ENCODE assay signal across 8 cellular contexts in genomic region chr9:83979812-83980394, GRCh38. TPM values are rescaled to one million over a fixed set of nuclear protein-coding genes. Genes with fewer than 3 reads are reported as not detected.
A peak's percentile ranks its signal among the peaks of the same experiment; 100 is the strongest.
DNase-seq lines count a peak whose midpoint lies in the region; ATAC-seq, FAIRE-seq and TF ChIP-seq lines count a peak whose summit lies in the region.

TSS of gene HNRNPK (minus strand) at chr9:83980215. CDS start at chr9:83978252, 1,963 bp downstream.

- peaks cover 24% of the 10 kb centered on the region for H4K20me1 ChIP-seq in keratinocyte (ENCODE audit: control insufficient read depth, extremely low read depth, insufficient read depth, low read length)

- H3K9me1 ChIP-seq in keratinocyte (ENCODE audit: control insufficient read depth, extremely low read depth, insufficient read depth, low read length), result no peaks in the 10 kb centered on the region

- H3K4me1 ChIP-seq in keratinocyte (ENCODE audit: control insufficient read depth, extremely low read depth, insufficient read depth, low read length), result peaks cover 19% of the 10 kb centered on the region

- H3K4me3 ChIP-seq in keratinocyte (ENCODE audit: control insufficient read depth in 2 of 3, extremely low read depth in 1 of 3, insufficient read depth in 2 of 3, low read depth in 1 of 3, low read length in 3 of 3), result peak within 1 kb of the TSS; percentile 65 to 97 (median 95)

- TF ChIP-seq CTCF in keratinocyte (optimal IDR thresholded peaks at IDR 0.05 in 1 of 3, IDR thresholded peaks at IDR 0.05 in 1 of 3, conservative IDR thresholded peaks at IDR 0.05 in 1 of 3; ENCODE audit: extremely low read depth in 1 of 3, insufficient read depth in 2 of 3, low read length in 3 of 3), result no peak

- H3K9me3 ChIP-seq in keratinocyte (ENCODE audit: control insufficient read depth, low read depth, low read length), result no peaks in the 10 kb centered on the region

- peaks cover 10 to 21% of the 10 kb centered on the region in 2 experiments for H3K36me3 ChIP-seq in keratinocyte (ENCODE audit: control insufficient read depth in 2 of 2, extremely low read depth in 1 of 2, insufficient read depth in 2 of 2, low read length in 2 of 2)

- peak within 1 kb of the TSS; percentile 93 for H2AFZ ChIP-seq in keratinocyte (ENCODE audit: control insufficient read depth, low read length)

- H3K79me2 ChIP-seq in keratinocyte (ENCODE audit: control insufficient read depth, insufficient read depth, low read length), result peaks cover 86% of the 10 kb centered on the region

- H3K9ac ChIP-seq in keratinocyte (ENCODE audit: control insufficient read depth, extremely low read depth, insufficient read depth, low read length), result peak within 1 kb of the TSS; percentile 99

- TF ChIP-seq POLR2A in GM19099 (IDR thresholded peaks at IDR 0.05; ENCODE audit: extremely low read depth, insufficient read length, low read depth), result peak; percentile 78

- H3K27ac ChIP-seq in keratinocyte (ENCODE audit: control insufficient read depth, insufficient read depth, low read length), result peak within 1 kb of the TSS; percentile 98

- peak; percentile 80 for ATAC-seq in HG03378 (IDR thresholded peaks at IDR 0.05; ENCODE audit: unreplicated experiment)

- dilution Hi-C loops in keratinocyte (cut with MboI; ENCODE audit: extremely low pct_ligation_motif_present, low sequenced_read_pairs), result no loop called here

- FAIRE-seq in keratinocyte (lab: Jason Lieb, UNC), result peak; percentile 26

- H3K27me3 ChIP-seq in keratinocyte (ENCODE audit: control insufficient read depth, extremely low read depth, insufficient read depth, low read length), result no peaks in the 10 kb centered on the region

- DNase-seq in AML-193 (lab: John Stamatoyannopoulos, UW), result peak; percentile 91
- DNase-seq in NCI-H446 treated with DMSO at 0.1 percent for 48 hours (lab: John Stamatoyannopoulos, UW), result peak; percentile 88
- DNase-seq in activated CD4-positive, alpha-beta T cell treated with anti-CD3 and anti-CD28 coated beads for 1 hour, result peak; percentile 99
- DNase-seq in cerebellar nuclear complex (lab: John Stamatoyannopoulos, UW), result peak; percentile 74 to 86
- peak; percentile 72 for DNase-seq in keratinocyte (ENCODE audit: low read depth, low spot score)
- peak; percentile 97 to 99 (median 98) for DNase-seq in stimulated activated CD4-positive, alpha-beta T cell treated with anti-CD3 and anti-CD28 coated beads, Interleukin-12 subunit alpha, Interleukin-12 subunit beta, amount 100 ng/mL, for 48 hours (ENCODE audit: low read depth in 2 of 3, low spot score in 1 of 3)

- H3K4me2 ChIP-seq in keratinocyte (ENCODE audit: control insufficient read depth, extremely low read depth, insufficient read depth, low read depth, low read length), result peak within 1 kb of the TSS; percentile 88

RNA-seq across cellular contexts. Expression of gene HNRNPK, which starts in this region (rescaled TPM):
- polyA plus RNA-seq in keratinocyte, result 410 to 661 TPM (median 484 TPM) in 3 replicates
- 1,011 TPM for polyA plus RNA-seq in keratinocyte (2011; ENCODE audit: low read depth)
- 374 and 482 TPM in 2 replicates for polyA plus RNA-seq in keratinocyte (2011; cell fraction: cytosol; rRNA removed)
- polyA plus RNA-seq in keratinocyte (2011; cell fraction: nucleus; rRNA removed), result 501 and 560 TPM in 2 replicates
- 325 and 537 TPM in 2 replicates for polyA plus RNA-seq in keratinocyte (2012; ENCODE audit: low replicate concordance)
- polyA minus RNA-seq in keratinocyte, result 321 to 527 TPM (median 344 TPM) in 3 replicates
- 341 TPM for polyA minus RNA-seq in keratinocyte (2011; cell fraction: cytosol; rRNA and poly(A)+ RNA removed)
- polyA minus RNA-seq in keratinocyte (2011; cell fraction: nucleus; rRNA and poly(A)+ RNA removed), result 222 and 346 TPM in 2 replicates

Comparison
In these comparisons a context has a peak if more than half of its experiments do, and no peak if none do; other contexts are left out.
1. Peak in every context shown above with its lines: DNase-seq, ATAC-seq, H3K4me3 ChIP-seq and H3K27ac ChIP-seq.